Comparison of ENCODE assay signal across 22 cellular contexts in the genomic region with DNA sequence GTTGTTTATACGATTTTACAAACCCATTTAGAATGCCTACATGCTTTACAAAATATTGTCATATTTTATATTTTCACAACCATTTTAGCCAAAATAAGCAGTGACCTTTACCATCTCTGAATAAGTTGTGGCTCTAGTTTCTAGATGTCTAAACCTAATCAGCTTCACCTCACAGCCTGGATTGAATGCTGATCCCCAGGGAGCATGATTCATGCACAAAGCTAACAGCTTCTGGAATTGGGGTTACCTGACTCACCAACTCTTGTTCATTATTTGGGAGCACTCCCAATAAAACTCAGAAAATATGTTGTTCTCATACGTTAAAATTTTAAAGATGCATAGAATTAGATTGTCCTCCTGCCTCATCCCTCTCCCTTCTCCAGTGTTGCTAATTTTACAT.
DNase-seq lines count a peak whose midpoint lies in the region; FAIRE-seq and TF ChIP-seq lines count a peak whose summit lies in the region.
"Had no signal": no experiment of that assay in that cellular context is flagged by ENCODE, and none has a peak within 500 bp of the region (broad histone marks: within the 10 kb centered on the region; RNA-seq: fewer than 3 reads in every experiment).

No MANE protein-coding gene starts in this region.

- H3K4me1 ChIP-seq in BE2C = no peaks in the 10 kb centered on the region; the same call in 1 of the 2 replicates
- H3K4me1 ChIP-seq in tibial nerve = no peaks in the 10 kb centered on the region
- H3K4me1 ChIP-seq: BLaER1 treated with 17β-estradiol and CSF1 and Interleukin-3, amounts not matched to agents 10 nM and 100 nM; foreskin keratinocyte; upper lobe of right lung had no signal

- TF ChIP-seq POLR2A in tibial nerve (IDR thresholded peaks at IDR 0.05) = no peak

- 65 to 68% methylated on average over 2 of the region's 2 CpGs for WGBS in tibial nerve, 2 donors

- no peak for FAIRE-seq in bronchial epithelial cell (lab: Jason Lieb, UNC)
- FAIRE-seq: GM19239 had no signal

- no peaks in the 10 kb centered on the region for H3K27me3 ChIP-seq in BE2C
- no peaks in the 10 kb centered on the region for H3K27me3 ChIP-seq in bronchial epithelial cell (ENCODE audit: control insufficient read depth, insufficient read depth, low read length)
- H3K27me3 ChIP-seq in tibial nerve = no peaks in the 10 kb centered on the region
- H3K27me3 ChIP-seq: BLaER1 treated with 17β-estradiol and CSF1 and Interleukin-3, amounts not matched to agents 10 nM and 100 nM; foreskin keratinocyte; hepatocyte; upper lobe of right lung had no signal

- no peak overlapping the region for H3K27ac ChIP-seq in tibial nerve
- H3K27ac ChIP-seq: BLaER1 treated with 17β-estradiol and CSF1 and Interleukin-3, amounts not matched to agents 10 nM and 100 nM; foreskin keratinocyte; hepatocyte; PC-9; upper lobe of right lung had no signal

- no peak for TF ChIP-seq CTCF in BE2C (IDR thresholded peaks at IDR 0.05; ENCODE audit: low read depth, low read length)
- no peak for TF ChIP-seq CTCF in bronchial epithelial cell (IDR thresholded peaks at IDR 0.05; ENCODE audit: insufficient read depth, low read length, severe bottlenecking)
- no peak for TF ChIP-seq CTCF in foreskin fibroblast (IDR thresholded peaks at IDR 0.05; ENCODE audit: low read depth, low read length)
- TF ChIP-seq CTCF in tibial nerve (IDR thresholded peaks at IDR 0.05) = no peak

- H3K36me3 ChIP-seq in BE2C = no peaks in the 10 kb centered on the region
- no peaks in the 10 kb centered on the region for H3K36me3 ChIP-seq in bronchial epithelial cell (ENCODE audit: control insufficient read depth, insufficient read depth, low read length)
- no peaks in the 10 kb centered on the region for H3K36me3 ChIP-seq in tibial nerve
- H3K36me3 ChIP-seq: BLaER1 treated with 17β-estradiol and CSF1 and Interleukin-3, amounts not matched to agents 10 nM and 100 nM; upper lobe of right lung had no signal

- DNase-seq in BE2C (peak; percentile 8), M059J (ENCODE audit: low read depth) (peak; percentile 24), bronchial epithelial cell (ENCODE audit: low read depth) (peak; percentile 32), foreskin fibroblast (peak; percentile 48 to 59), SK-N-DZ (ENCODE audit: low spot score) (no peak), DMS153 treated with DMSO at 0.1 percent for 48 hours (lab: John Stamatoyannopoulos, UW; ENCODE audit: unreplicated experiment) (no peak), tibial nerve (ENCODE audit: low spot score in 2 of 2) (no peak), SKM-1 (lab: John Stamatoyannopoulos, UW; ENCODE audit: unreplicated experiment) (no peak)
- DNase-seq: activated CD4-positive, alpha-beta T cell treated with anti-CD3 and anti-CD28 coated beads for 1 hour; activated gamma-delta T cell treated with Interleukin-2 at 50 U/mL for 16 hours; caudate nucleus; foreskin keratinocyte; HCEC 1CT; naive B cell; NCI-H2081; nucleus accumbens; PC-9; SHP77; upper lobe of right lung had no signal

- TF ChIP-seq EP300 in tibial nerve (IDR thresholded peaks at IDR 0.05) = no peak

- H3K4me3 ChIP-seq in BE2C (ENCODE audit: low read depth, low read length) (no peak overlapping the region), bronchial epithelial cell (ENCODE audit: low read depth, low read length) (no peak overlapping the region), foreskin fibroblast (ENCODE audit: low read depth in 1 of 2, low read length in 2 of 2) (no peak overlapping the region), tibial nerve (no peak overlapping the region)
- H3K4me3 ChIP-seq: BLaER1 treated with 17β-estradiol and CSF1 and Interleukin-3, amounts not matched to agents 10 nM and 100 nM; hepatocyte; PC-9; upper lobe of right lung had no signal

- H3K9me3 ChIP-seq in BE2C (no peaks in the 10 kb centered on the region), tibial nerve (no peaks in the 10 kb centered on the region)
- H3K9me3 ChIP-seq: upper lobe of right lung had no signal

Comparison
In these comparisons a context has a peak if more than half of its experiments do, and no peak if none do; other contexts are left out.
1. DNase-seq: peak in BE2C (single experiment), M059J (single experiment), bronchial epithelial cell (single experiment) and foreskin fibroblast (2 of 2); none in SK-N-DZ (single experiment), DMS153 treated with DMSO at 0.1 percent for 48 hours (single experiment), tibial nerve (0 of 2) and SKM-1 (single experiment).